ENCODE assay signal across 11 cellular contexts in the genomic region with DNA sequence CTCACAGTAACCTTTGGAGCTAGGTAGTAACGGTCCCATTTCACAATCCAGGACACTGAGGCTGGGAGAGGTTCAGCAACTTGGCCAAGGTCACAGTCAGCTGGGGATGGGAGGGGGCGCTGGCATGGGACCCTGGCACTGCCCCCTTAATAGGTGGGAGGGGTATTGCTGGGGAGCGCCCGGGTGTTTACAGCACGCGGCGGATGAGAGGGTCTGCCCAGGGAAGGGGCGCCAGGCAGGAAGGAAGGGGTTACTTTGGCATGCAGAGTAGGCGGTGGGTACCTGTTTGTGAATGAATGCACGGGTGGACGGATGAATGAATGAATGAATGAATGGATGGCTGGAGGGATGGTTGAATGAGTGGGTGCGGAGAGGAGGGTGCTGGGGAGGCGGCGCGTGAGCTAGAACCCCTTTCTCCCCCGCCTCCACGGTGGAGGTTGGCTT. TPM values are rescaled to one million over a fixed set of nuclear protein-coding genes. Genes with fewer than 3 reads are reported as not detected.
DNase-seq lines count a peak whose midpoint lies in the region; ATAC-seq, FAIRE-seq and TF ChIP-seq lines count a peak whose summit lies in the region.
"Had no signal": no experiment of that assay in that cellular context is flagged by ENCODE, and none has a peak within 500 bp of the region (broad histone marks: within the 10 kb centered on the region; RNA-seq: fewer than 3 reads in every experiment).

No MANE protein-coding gene starts in this region.

- H3K36me3 Mint-ChIP-seq in brain (no peaks in the 10 kb centered on the region), nephron (ENCODE audit: low read depth) (no peaks in the 10 kb centered on the region)

- WGBS in A549 (ENCODE audit: missing lambda C conversion rate), result 52% methylated on average over 17 of the region's 17 CpGs

- CTCF ChIA-PET in A549 (lab: Yijun Ruan, JAX), result interaction anchor here (1.8 kb wide), 1 partner anchor 8 kb away, joined by 5 read pairs; no protein-coding TSS in a partner anchor

- TF ChIP-seq RAD21 in A549 (conservative IDR thresholded peaks at IDR 0.05 in 1 of 2, IDR thresholded peaks at IDR 0.05 in 1 of 2), result no peak

- H3K27ac Mint-ChIP-seq in brain (peak overlapping the region; percentile 55 to 93 (median 92)), nephron (peak overlapping the region in 1 of 3 experiments; percentile 70)
- H3K27ac Mint-ChIP-seq: activated naive CD4-positive, alpha-beta T cell treated with anti-CD3 and anti-CD28 coated beads for 36 hours had no signal

- H3K9ac ChIP-seq in ES-I3 (ENCODE audit: low read depth, low read length), result peak overlapping the region; percentile 1; the same call in 1 of the 2 replicates

- no peak for ATAC-seq in A549
- ATAC-seq: activated CD4-positive, CD25-positive, alpha-beta regulatory T cell treated with anti-CD3 and anti-CD28 coated beads, Interleukin-2, amount 50 U/mL, for 24 hours had no signal

- H3K4me1 Mint-ChIP-seq in brain, result peaks cover 58% of the 10 kb centered on the region
- peaks cover 16% of the 10 kb centered on the region for H3K4me1 Mint-ChIP-seq in nephron

- H3K4me3 Mint-ChIP-seq in brain (peak overlapping the region; percentile 83 to 89 (median 88)), nephron (peak overlapping the region; percentile 86 to 88 (median 87))
- H3K4me3 Mint-ChIP-seq: activated naive CD4-positive, alpha-beta T cell treated with anti-CD3 and anti-CD28 coated beads for 36 hours had no signal

- TF ChIP-seq CTCF in A549 (IDR thresholded peaks at IDR 0.05), result no peak
- TF ChIP-seq CTCF in brain (conservative IDR thresholded peaks at IDR 0.05), result no peak
- no peak for TF ChIP-seq CTCF in nephron (IDR thresholded peaks at IDR 0.05; ENCODE audit: unreplicated experiment in 3 of 3)

- H3K9me3 ChIP-seq in A549 (no peaks in the 10 kb centered on the region), ES-I3 (ENCODE audit: control insufficient read depth, insufficient read depth, low read length) (no peaks in the 10 kb centered on the region)

- POLR2A ChIA-PET in A549 (lab: Yijun Ruan, JAX), result no interaction called here

- FAIRE-seq in A549 (lab: Jason Lieb, UNC), result no peak

- H3K27ac ChIP-seq in A549, result peak overlapping the region in 1 of 2 experiments; percentile 78; a peak in 3 of 6 replicates

- H3K27me3 Mint-ChIP-seq in brain (peaks cover 9% of the 10 kb centered on the region), nephron (ENCODE audit: low read depth) (peaks cover 33% of the 10 kb centered on the region)

- no peak for TF ChIP-seq POLR2A in A549 (IDR thresholded peaks at IDR 0.05; ENCODE audit: low read length)

- peak overlapping the region; percentile 66 for H3K4me3 ChIP-seq in A549

- DNase-seq in A549 (ENCODE audit: low read depth in 1 of 2, low spot score in 1 of 2) (no peak), dermis blood vessel endothelial cell (no peak), EL (no peak), globus pallidus (ENCODE audit: low spot score) (no peak), NCI-H146 treated with DMSO at 0.1 percent for 48 hours (lab: John Stamatoyannopoulos, UW; ENCODE audit: unreplicated experiment) (no peak)
- DNase-seq: activated naive CD4-positive, alpha-beta T cell treated with anti-CD3 and anti-CD28 coated beads for 36 hours; effector CD8-positive, alpha-beta T cell had no signal

- TF ChIP-seq EP300 in A549 (IDR thresholded peaks at IDR 0.05), result no peak

- H3K36me3 ChIP-seq in ES-I3 (ENCODE audit: insufficient read depth, low read length), result no peaks in the 10 kb centered on the region

- peaks cover 19% of the 10 kb centered on the region for H3K4me1 ChIP-seq in A549
- no peaks in the 10 kb centered on the region; the same call in 1 of the 2 replicates for H3K4me1 ChIP-seq in ES-I3 (ENCODE audit: insufficient read depth, low read length)

- peaks cover 0 to 2% (median 0%) of the 10 kb centered on the region in 5 experiments for H3K9me3 Mint-ChIP-seq in brain
- no peaks in the 10 kb centered on the region for H3K9me3 Mint-ChIP-seq in nephron
- H3K9me3 Mint-ChIP-seq: activated naive CD4-positive, alpha-beta T cell treated with anti-CD3 and anti-CD28 coated beads for 36 hours had no signal

- peak overlapping the region; percentile 100 for H3K4me2 ChIP-seq in A549

TF ChIP-seq in A549, 52 proteins besides CTCF, POLR2A, EP300 and RAD21:
- no peak for TF ChIP-seq HDAC2 (IDR thresholded peaks at IDR 0.05)
- TF ChIP-seq RCOR1 (IDR thresholded peaks at IDR 0.05; ENCODE audit: low read depth, low read length), result no peak
- no peak for TF ChIP-seq ZC3H11A (IDR thresholded peaks at IDR 0.05)
- no peak for TF ChIP-seq REST (IDR thresholded peaks at IDR 0.05)
- no peak for TF ChIP-seq HOXB13 (CRISPR knock-in tag; IDR thresholded peaks at IDR 0.05; ENCODE audit: low read depth)
- no peak for TF ChIP-seq HEYL (CRISPR knock-in tag; IDR thresholded peaks at IDR 0.05)
- TF ChIP-seq HOXB5 (CRISPR knock-in tag; IDR thresholded peaks at IDR 0.05), result no peak
- no peak for TF ChIP-seq FOXS1 (CRISPR knock-in tag; IDR thresholded peaks at IDR 0.05)
- TF ChIP-seq MAX (IDR thresholded peaks at IDR 0.05), result no peak
- no peak for TF ChIP-seq KDM5A (IDR thresholded peaks at IDR 0.05)
- no peak for TF ChIP-seq JUNB (IDR thresholded peaks at IDR 0.05)
- TF ChIP-seq, protein P1, sequence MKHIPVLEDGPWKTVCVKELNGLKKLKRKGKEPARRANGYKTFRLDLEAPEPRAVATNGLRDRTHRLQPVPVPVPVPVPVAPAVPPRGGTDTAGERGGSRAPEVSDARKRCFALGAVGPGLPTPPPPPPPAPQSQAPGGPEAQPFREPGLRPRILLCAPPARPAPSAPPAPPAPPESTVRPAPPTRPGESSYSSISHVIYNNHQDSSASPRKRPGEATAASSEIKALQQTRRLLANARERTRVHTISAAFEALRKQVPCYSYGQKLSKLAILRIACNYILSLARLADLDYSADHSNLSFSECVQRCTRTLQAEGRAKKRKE (CRISPR knock-in tag; IDR thresholded peaks at IDR 0.05; ENCODE audit: low read depth), result no peak
- TF ChIP-seq MAFK (IDR thresholded peaks at IDR 0.05; ENCODE audit: partially characterized antibody), result no peak
- no peak for TF ChIP-seq EHF (CRISPR knock-in tag; IDR thresholded peaks at IDR 0.05)
- no peak for TF ChIP-seq ZFP36 (IDR thresholded peaks at IDR 0.05; ENCODE audit: borderline replicate concordance, partially characterized antibody)
- TF ChIP-seq, protein P2, sequence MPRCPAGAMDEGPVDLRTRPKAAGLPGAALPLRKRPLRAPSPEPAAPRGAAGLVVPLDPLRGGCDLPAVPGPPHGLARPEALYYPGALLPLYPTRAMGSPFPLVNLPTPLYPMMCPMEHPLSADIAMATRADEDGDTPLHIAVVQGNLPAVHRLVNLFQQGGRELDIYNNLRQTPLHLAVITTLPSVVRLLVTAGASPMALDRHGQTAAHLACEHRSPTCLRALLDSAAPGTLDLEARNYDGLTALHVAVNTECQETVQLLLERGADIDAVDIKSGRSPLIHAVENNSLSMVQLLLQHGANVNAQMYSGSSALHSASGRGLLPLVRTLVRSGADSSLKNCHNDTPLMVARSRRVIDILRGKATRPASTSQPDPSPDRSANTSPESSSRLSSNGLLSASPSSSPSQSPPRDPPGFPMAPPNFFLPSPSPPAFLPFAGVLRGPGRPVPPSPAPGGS (IDR thresholded peaks at IDR 0.05), result no peak

RNA-seq across cellular contexts. Expression of gene FLRT1, which starts 0.6 kb away (rescaled TPM):
- polyA plus RNA-seq in A549 (2011; rRNA removed) (0.28 and 0.31 TPM in 2 replicates), A549 (2017; fragmentation: RNase III; extraction: RNeasy Plus Mini Kit Qiagen cat#74134 plus additional on column Dnase treatment) (0.07 to 0.13 TPM (median 0.10 TPM) in 3 replicates), brain (ENCODE audit: insufficient read depth, low read depth, low replicate concordance) (27.0 TPM)
- polyA plus RNA-seq in A549 (2012; cell fraction: cytosol; rRNA removed), result 0.08 and 0.10 TPM in 2 replicates
- polyA plus RNA-seq in A549 (2012; cell fraction: nucleus; rRNA removed), result 0.02 and 0.10 TPM in 2 replicates
- polyA minus RNA-seq in A549 (2011; rRNA and poly(A)+ RNA removed), result 0.58 and 0.73 TPM in 2 replicates
- total RNA-seq in dermis blood vessel endothelial cell, result not detected in 2 replicates

RNA-seq across cellular contexts. Expression of gene OTUB1, which starts 48.9 kb away (rescaled TPM):
- 109 and 113 TPM in 2 replicates for polyA plus RNA-seq in A549 (2011; rRNA removed)
- 235 and 277 TPM in 2 replicates for polyA plus RNA-seq in A549 (2012; cell fraction: cytosol; rRNA removed)
- polyA plus RNA-seq in A549 (2012; cell fraction: nucleus; rRNA removed), result 475 and 538 TPM in 2 replicates
- 94.0 to 97.4 TPM (median 95.8 TPM) in 3 replicates for polyA plus RNA-seq in A549 (2017; fragmentation: RNase III; extraction: RNeasy Plus Mini Kit Qiagen cat#74134 plus additional on column Dnase treatment)
- polyA minus RNA-seq in A549 (2011; rRNA and poly(A)+ RNA removed), result 88.6 and 93.5 TPM in 2 replicates
- 215 TPM for polyA plus RNA-seq in brain (ENCODE audit: insufficient read depth, low read depth, low replicate concordance)
- 52.3 and 57.7 TPM in 2 replicates for total RNA-seq in dermis blood vessel endothelial cell

Comparison
In these comparisons a context has a peak if more than half of its experiments do, and no peak if none do; other contexts are left out.
1. RNA of gene FLRT1, which starts 0.6 kb away (polyA plus RNA-seq): 27.0 TPM in brain (single experiment); 0.02 to 0.31 TPM in A549; every median in the first group is over 10 times any median in the second.